ENCODE assay signal across 20 cellular contexts in the genomic region with DNA sequence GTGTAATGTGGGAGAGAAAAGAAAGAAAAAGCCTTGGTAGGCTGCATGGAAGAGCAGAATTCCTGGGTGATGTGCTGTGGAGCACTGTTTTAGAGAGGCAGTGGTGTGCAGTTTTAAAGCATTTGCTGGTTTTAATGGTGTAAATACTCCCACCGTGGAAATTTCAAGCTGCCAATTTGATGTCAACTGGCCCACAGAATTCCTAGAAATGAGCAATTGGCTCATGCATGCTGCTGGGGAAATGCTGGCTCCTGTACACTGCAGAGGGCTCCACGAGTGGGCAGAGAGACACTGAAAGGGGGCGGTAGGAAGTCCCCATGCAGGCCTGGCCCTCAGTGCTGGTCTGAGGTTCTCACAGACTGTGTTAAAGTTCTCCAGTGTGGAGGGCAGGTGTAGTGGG.
"Had no signal": no experiment of that assay in that cellular context is flagged by ENCODE, and none has a peak within 500 bp of the region (broad histone marks: within the 10 kb centered on the region; RNA-seq: fewer than 3 reads in every experiment).

No MANE protein-coding gene starts in this region.

- H3K36me3 ChIP-seq: cardiac muscle cell, colonic mucosa, esophagus squamous epithelium, pancreas, right atrium auricular region, thoracic aorta, tibial nerve had no signal

- H3K4me1 ChIP-seq: colonic mucosa, pancreas, right atrium auricular region, tibial nerve had no signal

- H3K9me3 ChIP-seq: colonic mucosa, esophagus squamous epithelium, pancreas, right atrium auricular region, thoracic aorta, tibial nerve had no signal

- H3K27me3 ChIP-seq: cardiac muscle cell, colonic mucosa, esophagus squamous epithelium, pancreas, right atrium auricular region, tibial nerve had no signal

- ATAC-seq: naive thymus-derived CD4-positive, alpha-beta T cell; pancreas; sciatic nerve; stimulated activated naive B cell treated with anti-CD40 and anti-IgM and Interleukin-4, amounts not matched to agents 10 μg/mL and 1 μg/mL and 100 μg/mL, for 72 hours had no signal

- H3K4me3 ChIP-seq: cardiac muscle cell, colonic mucosa, esophagus squamous epithelium, lung, pancreas, right atrium auricular region, skin epidermis, thoracic aorta, tibial nerve had no signal

- DNase-seq: colonic mucosa; effector CD8-positive, alpha-beta T cell; esophagus squamous epithelium; foreskin melanocyte; head of caudate nucleus; kidney; naive thymus-derived CD4-positive, alpha-beta T cell; nephron progenitor cell; occipital lobe; pancreas; stimulated activated CD4-positive, alpha-beta T cell treated with anti-CD3 and anti-CD28 coated beads, Interleukin-15, amount 100 ng/mL, for 24 hours; stimulated activated CD4-positive, alpha-beta T cell treated with anti-CD3 and anti-CD28 coated beads, Interleukin-2, amount 100 ng/mL, for 48 hours; stimulated activated naive B cell treated with anti-CD40 and anti-IgM and Interleukin-4, amounts not matched to agents 10 μg/mL and 1 μg/mL and 100 μg/mL, for 72 hours had no signal

- H3K27ac ChIP-seq: cardiac muscle cell, colonic mucosa, esophagus squamous epithelium, pancreas, right atrium auricular region, skin epidermis, thoracic aorta, tibial nerve had no signal
